Comparison of ENCODE assay signal across 8 cellular contexts in genomic region chr3:125697979-125698640, GRCh38.
A peak's percentile ranks its signal among the peaks of the same experiment; 100 is the strongest.
DNase-seq lines count a peak whose midpoint lies in the region; ATAC-seq and TF ChIP-seq lines count a peak whose summit lies in the region.
"Not testable (repeated sequence)": the region's sequence is repeated elsewhere in the genome, so short reads cannot be mapped to it uniquely, and the experiment has no call there.

No MANE protein-coding gene starts in this region.

- not testable (repeated sequence) for H3K27me3 Mint-ChIP-seq in CD4-positive, CD25-positive, alpha-beta regulatory T cell

- H3K4me1 ChIP-seq in CD4-positive, CD25-positive, alpha-beta regulatory T cell (ENCODE audit: control insufficient read depth, insufficient read depth, low read length, poor library complexity, severe bottlenecking): not testable (repeated sequence)

- not testable (repeated sequence) for H3K4me3 Mint-ChIP-seq in CD4-positive, CD25-positive, alpha-beta regulatory T cell

- H3K9me3 ChIP-seq in CD4-positive, CD25-positive, alpha-beta regulatory T cell (ENCODE audit: control insufficient read depth in 2 of 2, low read length in 2 of 2): not testable (repeated sequence)

- peak in 2 of 3 donors; percentile 6 to 55 for DNase-seq in CD4-positive, CD25-positive, alpha-beta regulatory T cell
- not testable (repeated sequence) for DNase-seq in GM20000 (ENCODE audit: low spot score)
- peak; percentile 4 for DNase-seq in NOMO-1 treated with dmso at 0.1 percent for 144 hours (lab: John Stamatoyannopoulos, UW; ENCODE audit: unreplicated experiment)
- peak; percentile 3 to 36 for DNase-seq in activated CD4-positive, alpha-beta T cell treated with anti-CD3 and anti-CD28 coated beads for 24 hours (ENCODE audit: low read depth in 2 of 2)
- peak; percentile 34 to 56 for DNase-seq in activated T-cell treated with anti-CD3 and anti-CD28 coated beads, Interleukin-2, amount 50 U/mL, for 48 hours
- DNase-seq in central memory CD4-positive, alpha-beta T cell: peak; percentile 5
- DNase-seq in stimulated activated CD4-positive, alpha-beta T cell treated with anti-CD3 and anti-CD28 coated beads, Interleukin-12 subunit alpha, Interleukin-12 subunit beta, amount 100 ng/mL, for 48 hours (ENCODE audit: low read depth in 2 of 3, low spot score in 1 of 3): peak; percentile 14 to 57 (median 27)
- peak; percentile 7 to 30 for DNase-seq in stimulated activated CD8-positive, alpha-beta memory T cell treated with anti-CD3 and anti-CD28 coated beads, Interleukin-2, amount 100 ng/mL, for 48 hours (ENCODE audit: low read depth in 2 of 2)

- H3K27ac ChIP-seq in CD4-positive, CD25-positive, alpha-beta regulatory T cell (ENCODE audit: insufficient read depth, low read length, poor library complexity, severe bottlenecking): not testable (repeated sequence)

- not testable (repeated sequence) for H3K27ac Mint-ChIP-seq in CD4-positive, CD25-positive, alpha-beta regulatory T cell

- H3K4me3 ChIP-seq in CD4-positive, CD25-positive, alpha-beta regulatory T cell (ENCODE audit: low read depth, low read length): not testable (repeated sequence)

- H3K4me1 Mint-ChIP-seq in CD4-positive, CD25-positive, alpha-beta regulatory T cell: not testable (repeated sequence)

- H3K36me3 Mint-ChIP-seq in CD4-positive, CD25-positive, alpha-beta regulatory T cell: not testable (repeated sequence)

- TF ChIP-seq CTCF in GM20000 (IDR thresholded peaks at IDR 0.05; ENCODE audit: extremely low read depth, missing control alignments): peak; percentile 21

- not testable (repeated sequence) for ATAC-seq in CD4-positive, CD25-positive, alpha-beta regulatory T cell (ENCODE audit: low read depth in 2 of 2)

- not testable (repeated sequence) for H3K27me3 ChIP-seq in CD4-positive, CD25-positive, alpha-beta regulatory T cell (ENCODE audit: control insufficient read depth, insufficient read depth, low read length)

- not testable (repeated sequence) for H3K36me3 ChIP-seq in CD4-positive, CD25-positive, alpha-beta regulatory T cell (ENCODE audit: control insufficient read depth, insufficient read depth, low read length)

- not testable (repeated sequence) for H3K9me3 Mint-ChIP-seq in CD4-positive, CD25-positive, alpha-beta regulatory T cell
